Comparison of ENCODE assay signal across 8 cellular contexts in the genomic region with DNA sequence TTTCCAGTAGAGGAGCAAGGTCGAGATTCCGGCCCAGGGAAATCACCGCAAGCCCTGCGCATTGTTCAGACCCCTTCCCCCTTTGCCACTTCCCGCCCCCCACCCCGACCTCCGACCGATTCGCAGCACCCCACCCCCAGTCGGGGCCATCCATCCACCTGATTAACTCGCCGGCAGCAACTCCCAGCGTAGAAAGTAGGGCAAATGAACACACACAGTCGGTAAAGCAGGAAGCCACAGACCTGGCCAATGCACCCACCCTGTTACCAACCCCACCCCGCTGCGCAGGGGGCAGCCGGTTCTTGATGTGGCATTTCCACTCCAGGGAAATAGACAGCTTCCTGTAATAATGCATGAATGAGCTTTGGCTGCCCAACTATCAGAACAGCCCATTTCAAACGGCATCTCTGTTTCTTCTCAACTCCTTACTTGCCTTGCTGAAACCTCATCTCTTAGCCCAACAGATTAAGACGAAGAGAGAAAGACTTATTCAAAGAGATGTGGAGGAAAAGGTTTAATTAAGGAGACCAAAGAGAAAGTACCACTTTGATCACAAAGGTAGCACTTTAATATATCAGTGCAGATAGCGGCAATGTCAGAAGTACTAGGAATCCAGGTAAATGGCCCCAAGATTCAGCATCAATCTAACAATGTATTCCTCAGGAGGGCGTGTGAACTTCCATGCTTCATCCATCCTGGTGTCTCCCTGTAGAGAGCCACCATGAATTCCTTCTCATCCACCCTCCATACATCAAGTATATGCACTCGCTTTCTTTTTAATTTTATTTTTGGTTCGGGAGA. TPM values are rescaled to one million over a fixed set of nuclear protein-coding genes. Genes with fewer than 3 reads are reported as not detected.
DNase-seq lines count a peak whose midpoint lies in the region; ATAC-seq, FAIRE-seq and TF ChIP-seq lines count a peak whose summit lies in the region.

No MANE protein-coding gene starts in this region.

- peak; percentile 30 for FAIRE-seq in RCC 7860 (lab: Jason Lieb, UNC)

- H3K27ac Mint-ChIP-seq in stimulated activated memory B cell treated with anti-CD40 and anti-IgM and Interleukin-4, amounts not matched to agents 10 μg/mL and 1 μg/mL and 100 μg/mL, for 72 hours: peak overlapping the region; percentile 45

- peaks cover 29 to 53% (median 36%) of the 10 kb centered on the region in 11 experiments for H3K27me3 ChIP-seq in BLaER1 treated with 17β-estradiol and CSF1 and Interleukin-3, amounts not matched to agents 10 nM and 100 nM
- H3K27me3 ChIP-seq in left lung: peaks cover 0 to 62% of the 10 kb centered on the region in 2 donors

- no peaks in the 10 kb centered on the region for H3K9me3 ChIP-seq in BLaER1 treated with 17β-estradiol and CSF1 and Interleukin-3, amounts not matched to agents 10 nM and 100 nM (replicated peaks in 1 of 11)
- H3K9me3 ChIP-seq in left lung: no peaks in the 10 kb centered on the region

- peaks cover 44% of the 10 kb centered on the region for H3K27me3 Mint-ChIP-seq in stimulated activated memory B cell treated with anti-CD40 and anti-IgM and Interleukin-4, amounts not matched to agents 10 μg/mL and 1 μg/mL and 100 μg/mL, for 72 hours

- peaks cover 36% of the 10 kb centered on the region for H3K4me1 Mint-ChIP-seq in stimulated activated memory B cell treated with anti-CD40 and anti-IgM and Interleukin-4, amounts not matched to agents 10 μg/mL and 1 μg/mL and 100 μg/mL, for 72 hours

- no peaks in the 10 kb centered on the region for H3K36me3 Mint-ChIP-seq in stimulated activated memory B cell treated with anti-CD40 and anti-IgM and Interleukin-4, amounts not matched to agents 10 μg/mL and 1 μg/mL and 100 μg/mL, for 72 hours

- H3K4me3 Mint-ChIP-seq in stimulated activated memory B cell treated with anti-CD40 and anti-IgM and Interleukin-4, amounts not matched to agents 10 μg/mL and 1 μg/mL and 100 μg/mL, for 72 hours: peak overlapping the region; percentile 95

- no peak overlapping the region for H3K27ac ChIP-seq in BLaER1 treated with 17β-estradiol and CSF1 and Interleukin-3, amounts not matched to agents 10 nM and 100 nM
- peak overlapping the region in 1 of 2 donors; percentile 2 for H3K27ac ChIP-seq in left lung

- no peaks in the 10 kb centered on the region for H3K36me3 ChIP-seq in BLaER1 treated with 17β-estradiol and CSF1 and Interleukin-3, amounts not matched to agents 10 nM and 100 nM
- no peaks in the 10 kb centered on the region for H3K36me3 ChIP-seq in left lung

- TF ChIP-seq CTCF in astrocyte of the spinal cord (IDR thresholded peaks at IDR 0.05; ENCODE audit: low read depth, low read length): no peak
- TF ChIP-seq CTCF in left lung (IDR thresholded peaks at IDR 0.05): no peak

- H4K20me1 ChIP-seq in BLaER1 treated with 17β-estradiol and CSF1 and Interleukin-3, amounts not matched to agents 10 nM and 100 nM: peaks cover 0 to 23% (median 6%) of the 10 kb centered on the region in 11 experiments; a peak in 10 of 22 replicates

- peak overlapping the region; percentile 80 to 99 (median 98) for H3K4me2 ChIP-seq in BLaER1 treated with 17β-estradiol and CSF1 and Interleukin-3, amounts not matched to agents 10 nM and 100 nM

- peaks cover 14 to 37% (median 32%) of the 10 kb centered on the region in 10 experiments for H3K4me1 ChIP-seq in BLaER1 treated with 17β-estradiol and CSF1 and Interleukin-3, amounts not matched to agents 10 nM and 100 nM
- H3K4me1 ChIP-seq in left lung: peaks cover 12 to 45% of the 10 kb centered on the region in 2 donors

- no peak for ATAC-seq in left lung
- ATAC-seq in stimulated activated memory B cell treated with anti-CD40 and anti-IgM and Interleukin-4, amounts not matched to agents 10 μg/mL and 1 μg/mL and 100 μg/mL, for 72 hours: no peak
- no peak for ATAC-seq in GM21423 (IDR thresholded peaks at IDR 0.05; ENCODE audit: unreplicated experiment)
- no peak for ATAC-seq in HG02678 (IDR thresholded peaks at IDR 0.05; ENCODE audit: unreplicated experiment)

- peak overlapping the region; percentile 68 to 82 (median 76) for H3K4me3 ChIP-seq in BLaER1 treated with 17β-estradiol and CSF1 and Interleukin-3, amounts not matched to agents 10 nM and 100 nM
- H3K4me3 ChIP-seq in astrocyte of the spinal cord (ENCODE audit: low read depth, low read length) (peak overlapping the region; percentile 74), left lung (peak overlapping the region; percentile 72 to 75)

- H3K9ac ChIP-seq in BLaER1 treated with 17β-estradiol and CSF1 and Interleukin-3, amounts not matched to agents 10 nM and 100 nM: peak overlapping the region in 5 of 11 experiments; percentile 14 to 75 (median 64); a peak in 6 of 22 replicates

- in situ Hi-C loops in astrocyte of the spinal cord (cut with HindIII; ENCODE audit: low sequenced_read_pairs): no loop called here

- peak; percentile 55 for DNase-seq in RCC 7860 (ENCODE audit: low spot score)
- no peak for DNase-seq in astrocyte of the spinal cord (ENCODE audit: low read depth, low spot score)
- peak in 1 of 2 donors; percentile 78 for DNase-seq in left lung
- DNase-seq in dedifferentiated amniotic fluid mesenchymal stem cell (ENCODE audit: extremely low spot score): no peak

- H3K9me3 Mint-ChIP-seq in stimulated activated memory B cell treated with anti-CD40 and anti-IgM and Interleukin-4, amounts not matched to agents 10 μg/mL and 1 μg/mL and 100 μg/mL, for 72 hours: no peaks in the 10 kb centered on the region

- intact Hi-C loops in left lung (cut with DNase I): no loop called here

RNA-seq across cellular contexts. Expression of a gene that starts 1.9 kb away (rescaled TPM):
- total RNA-seq in left lung: 10 to 100 TPM; 41.3 to 42.0 TPM
